ENCODE assay signal across 8 cellular contexts in genomic region chr1:242017580-242018233, GRCh38.
DNase-seq lines count a peak whose midpoint lies in the region; ATAC-seq lines count a peak whose summit lies in the region.

No MANE protein-coding gene starts in this region.

- ATAC-seq in GM18520 (IDR thresholded peaks at IDR 0.05; ENCODE audit: unreplicated experiment) (peak; percentile 60), HG03060 (IDR thresholded peaks at IDR 0.05; ENCODE audit: low read depth, unreplicated experiment) (peak; percentile 63), HG03457 (IDR thresholded peaks at IDR 0.05; ENCODE audit: unreplicated experiment) (no peak)

- peak; percentile 69 for DNase-seq in CD1c-positive myeloid dendritic cell (ENCODE audit: extremely low spot score)
- peak; percentile 76 for DNase-seq in NCI-H2227 (lab: John Stamatoyannopoulos, UW; ENCODE audit: unreplicated experiment)
- DNase-seq in activated CD4-positive, alpha-beta T cell treated with anti-CD3 and anti-CD28 coated beads, Interleukin-2, amount 50 U/mL, for 48 hours: peak; percentile 26 to 45
- peak; percentile 60 for DNase-seq in foreskin melanocyte
- peak; percentile 69 for DNase-seq in pons (ENCODE audit: low spot score)
